In the genomic region with DNA sequence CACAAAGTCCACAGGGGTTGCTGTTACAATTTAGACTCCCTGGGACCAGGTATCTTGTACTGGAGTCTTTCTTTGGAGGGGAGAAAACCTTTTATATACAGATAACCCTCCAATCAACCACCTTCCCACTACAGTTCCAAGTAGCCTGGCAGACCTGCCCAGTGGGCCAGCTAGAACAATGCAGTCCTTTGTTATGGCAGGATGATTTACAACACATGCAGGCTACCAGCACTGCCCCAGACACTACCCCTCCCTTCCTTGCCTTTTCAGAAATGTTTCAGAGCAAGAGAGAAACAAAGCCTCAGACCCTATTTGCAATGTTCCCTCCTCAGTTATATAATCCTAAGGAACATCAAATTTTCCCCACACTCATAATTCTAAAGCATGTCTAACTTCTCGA, we compare ENCODE assay signal across 16 cellular contexts. TPM values are rescaled to one million over a fixed set of nuclear protein-coding genes. Genes with fewer than 3 reads are reported as not detected.
DNase-seq lines count a peak whose midpoint lies in the region; ATAC-seq and TF ChIP-seq lines count a peak whose summit lies in the region.
"Had no signal": no experiment of that assay in that cellular context is flagged by ENCODE, and none has a peak within 500 bp of the region (broad histone marks: within the 10 kb centered on the region; RNA-seq: fewer than 3 reads in every experiment).

No MANE protein-coding gene starts in this region.

- intact Hi-C loops in Right ventricle myocardium superior (cut with DNase I): loop anchor here (10.0 kb wide), 1 partner anchor 82 kb away; no protein-coding TSS in a partner anchor

- peaks cover 13% of the 10 kb centered on the region for H3K36me3 Mint-ChIP-seq in brain

- no peaks in the 10 kb centered on the region for H3K9me3 ChIP-seq in cardiac muscle cell (ENCODE audit: low read depth)
- H3K9me3 ChIP-seq: adrenal gland, gastroesophageal sphincter had no signal

- no peaks in the 10 kb centered on the region for H3K27me3 Mint-ChIP-seq in brain
- H3K27me3 Mint-ChIP-seq: activated CD4-positive, alpha-beta memory T cell treated with anti-CD3 and anti-CD28 coated beads, Interleukin-2, amount 10 ng/mL, durations not matched to agents 7 days and 5 days; naive B cell had no signal

- peak overlapping the region; percentile 79 for H3K27ac ChIP-seq in cardiac muscle cell
- H3K27ac ChIP-seq: adrenal gland, gastroesophageal sphincter had no signal

- in situ Hi-C loops in KBM-7 (cut with MboI; ENCODE audit: low pct_unique_long_range_greater_than_20kb, low sequenced_read_pairs): no loop called here

- peaks cover 0 to 2% (median 0%) of the 10 kb centered on the region in 5 experiments for H3K9me3 Mint-ChIP-seq in brain
- H3K9me3 Mint-ChIP-seq: activated CD4-positive, alpha-beta memory T cell treated with anti-CD3 and anti-CD28 coated beads, Interleukin-2, amount 10 ng/mL, durations not matched to agents 7 days and 5 days; activated T-helper 1 cell treated with anti-CD3 and anti-CD28 coated beads, Interleukin-12 subunit alpha, Interleukin-12 subunit beta, Interleukin-2, Interleukin-4 antibody, amounts not matched to agents 30 ng/mL and 10 ng/mL and 1 ng/mL, durations not matched to agents 14 hours and 24 hours and 36 hours; naive B cell had no signal

- DNase-seq in cardiac muscle cell (ENCODE audit: low read depth in 1 of 2, low spot score in 1 of 2) (peak in 1 of 2 donors; percentile 32), Right ventricle myocardium superior (no peak), midbrain (lab: John Stamatoyannopoulos, UW) (peak; percentile 13), SIG-M5 (lab: John Stamatoyannopoulos, UW) (no peak), KBM-7 (no peak)
- no peak for DNase-seq in activated naive CD4-positive, alpha-beta T cell (lab: John Stamatoyannopoulos, UW)
- DNase-seq: activated CD4-positive, alpha-beta memory T cell treated with anti-CD3 and anti-CD28 coated beads, Interleukin-2, amount 10 ng/mL, durations not matched to agents 7 days and 5 days; naive B cell; NCI-H1436; NCI-H82; stimulated activated CD4-positive, alpha-beta T cell treated with anti-CD3 and anti-CD28 coated beads, Interleukin-2, amount 100 ng/mL, for 48 hours had no signal

- no peaks in the 10 kb centered on the region for H3K36me3 ChIP-seq in cardiac muscle cell
- H3K36me3 ChIP-seq: adrenal gland had no signal

- H3K4me1 Mint-ChIP-seq in brain: peaks cover 68% of the 10 kb centered on the region

- peaks cover 35% of the 10 kb centered on the region for H3K4me1 ChIP-seq in cardiac muscle cell (ENCODE audit: low read depth)

- H3K4me3 ChIP-seq in cardiac muscle cell: no peak overlapping the region
- H3K4me3 ChIP-seq: adrenal gland, gastroesophageal sphincter had no signal

- peak overlapping the region in 2 of 5 experiments; percentile 37 to 59 for H3K4me3 Mint-ChIP-seq in brain
- H3K4me3 Mint-ChIP-seq: activated CD4-positive, alpha-beta memory T cell treated with anti-CD3 and anti-CD28 coated beads, Interleukin-2, amount 10 ng/mL, durations not matched to agents 7 days and 5 days; activated T-helper 1 cell treated with anti-CD3 and anti-CD28 coated beads, Interleukin-12 subunit alpha, Interleukin-12 subunit beta, Interleukin-2, Interleukin-4 antibody, amounts not matched to agents 30 ng/mL and 10 ng/mL and 1 ng/mL, durations not matched to agents 14 hours and 24 hours and 36 hours; naive B cell had no signal

- TF ChIP-seq CTCF in cardiac muscle cell (IDR thresholded peaks at IDR 0.05; ENCODE audit: low read depth, low read length) (no peak), brain (conservative IDR thresholded peaks at IDR 0.05) (peak in 1 of 2 experiments; percentile 13)

- ATAC-seq in Right ventricle myocardium superior (ENCODE audit: poor library complexity): no peak
- no peak for ATAC-seq in GM18870 (IDR thresholded peaks at IDR 0.05; ENCODE audit: unreplicated experiment)
- ATAC-seq: gastroesophageal sphincter had no signal

- peak overlapping the region in 4 of 5 experiments; percentile 5 to 57 (median 26) for H3K27ac Mint-ChIP-seq in brain
- H3K27ac Mint-ChIP-seq: activated CD4-positive, alpha-beta memory T cell treated with anti-CD3 and anti-CD28 coated beads, Interleukin-2, amount 10 ng/mL, durations not matched to agents 7 days and 5 days; activated T-helper 1 cell treated with anti-CD3 and anti-CD28 coated beads, Interleukin-12 subunit alpha, Interleukin-12 subunit beta, Interleukin-2, Interleukin-4 antibody, amounts not matched to agents 30 ng/mL and 10 ng/mL and 1 ng/mL, durations not matched to agents 14 hours and 24 hours and 36 hours had no signal

- H3K27me3 ChIP-seq in cardiac muscle cell: no peaks in the 10 kb centered on the region
- H3K27me3 ChIP-seq: adrenal gland, gastroesophageal sphincter had no signal

RNA-seq across cellular contexts. Expression of a gene that starts 11.1 kb away (rescaled TPM):
- total RNA-seq in cardiac muscle cell: 37.5 and 50.0 TPM in 2 replicates
- 74.1 and 81.0 TPM in 2 replicates for polyA plus RNA-seq in cardiac muscle cell
- 5.4 TPM for total RNA-seq in Right ventricle myocardium superior
- 9.4 TPM for polyA plus RNA-seq in brain (ENCODE audit: insufficient read depth, low read depth, low replicate concordance)
